ENCODE assay signal across 1 cellular context in the genomic region with DNA sequence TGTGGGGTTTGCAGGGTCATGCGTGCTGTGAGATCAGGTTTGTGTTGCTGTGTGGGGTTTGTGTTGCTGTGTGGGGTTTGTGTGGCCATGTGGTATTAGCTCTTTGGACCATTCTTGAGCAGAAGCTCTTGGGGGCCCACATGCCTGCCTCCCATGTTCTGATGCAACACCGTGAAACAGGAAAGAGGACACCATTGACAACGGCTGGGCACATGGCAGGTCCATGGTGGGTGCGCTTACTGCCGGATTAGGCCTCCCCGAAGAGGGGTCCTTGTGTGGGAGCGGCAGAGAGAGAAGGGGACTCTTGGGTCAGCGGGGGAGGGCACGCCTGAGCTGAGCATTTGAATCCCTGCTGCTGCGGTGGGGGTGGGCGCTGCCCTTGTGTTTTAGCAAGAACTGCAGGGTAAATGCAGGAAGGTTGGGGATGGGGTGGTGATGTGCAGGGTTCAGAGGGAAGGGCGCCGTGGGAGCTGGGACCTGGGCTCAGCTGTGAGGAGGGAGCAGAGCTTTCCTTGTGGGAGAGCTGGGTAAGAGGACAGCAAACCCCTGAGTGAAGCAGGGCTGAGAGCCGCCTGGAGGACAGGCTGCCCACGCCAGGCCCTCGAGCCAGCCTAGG.
TF ChIP-seq lines count a peak whose summit lies in the region.

No MANE protein-coding gene starts in this region.

TF ChIP-seq in K562, 482 proteins besides CTCF, POLR2A, EP300 and RAD21 (continued from another document and continues in another):
- TF ChIP-seq, protein P1, sequence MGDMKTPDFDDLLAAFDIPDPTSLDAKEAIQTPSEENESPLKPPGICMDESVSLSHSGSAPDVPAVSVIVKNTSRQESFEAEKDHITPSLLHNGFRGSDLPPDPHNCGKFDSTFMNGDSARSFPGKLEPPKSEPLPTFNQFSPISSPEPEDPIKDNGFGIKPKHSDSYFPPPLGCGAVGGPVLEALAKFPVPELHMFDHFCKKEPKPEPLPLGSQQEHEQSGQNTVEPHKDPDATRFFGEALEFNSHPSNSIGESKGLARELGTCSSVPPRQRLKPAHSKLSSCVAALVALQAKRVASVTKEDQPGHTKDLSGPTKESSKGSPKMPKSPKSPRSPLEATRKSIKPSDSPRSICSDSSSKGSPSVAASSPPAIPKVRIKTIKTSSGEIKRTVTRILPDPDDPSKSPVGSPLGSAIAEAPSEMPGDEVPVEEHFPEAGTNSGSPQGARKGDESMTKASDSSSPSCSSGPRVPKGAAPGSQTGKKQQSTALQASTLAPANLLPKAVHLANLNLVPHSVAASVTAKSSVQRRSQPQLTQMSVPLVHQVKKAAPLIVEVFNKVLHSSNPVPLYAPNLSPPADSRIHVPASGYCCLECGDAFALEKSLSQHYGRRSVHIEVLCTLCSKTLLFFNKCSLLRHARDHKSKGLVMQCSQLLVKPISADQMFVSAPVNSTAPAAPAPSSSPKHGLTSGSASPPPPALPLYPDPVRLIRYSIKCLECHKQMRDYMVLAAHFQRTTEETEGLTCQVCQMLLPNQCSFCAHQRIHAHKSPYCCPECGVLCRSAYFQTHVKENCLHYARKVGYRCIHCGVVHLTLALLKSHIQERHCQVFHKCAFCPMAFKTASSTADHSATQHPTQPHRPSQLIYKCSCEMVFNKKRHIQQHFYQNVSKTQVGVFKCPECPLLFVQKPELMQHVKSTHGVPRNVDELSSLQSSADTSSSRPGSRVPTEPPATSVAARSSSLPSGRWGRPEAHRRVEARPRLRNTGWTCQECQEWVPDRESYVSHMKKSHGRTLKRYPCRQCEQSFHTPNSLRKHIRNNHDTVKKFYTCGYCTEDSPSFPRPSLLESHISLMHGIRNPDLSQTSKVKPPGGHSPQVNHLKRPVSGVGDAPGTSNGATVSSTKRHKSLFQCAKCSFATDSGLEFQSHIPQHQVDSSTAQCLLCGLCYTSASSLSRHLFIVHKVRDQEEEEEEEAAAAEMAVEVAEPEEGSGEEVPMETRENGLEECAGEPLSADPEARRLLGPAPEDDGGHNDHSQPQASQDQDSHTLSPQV (IDR thresholded peaks at IDR 0.05): peak; percentile 60; the same call in 1 of the 2 replicates
- TF ChIP-seq ZNF584 (CRISPR knock-in tag; IDR thresholded peaks at IDR 0.05; ENCODE audit: low read depth): peak; percentile 84; the same call in 1 of the 2 replicates
- no peak for TF ChIP-seq EWSR1 (IDR thresholded peaks at IDR 0.05; ENCODE audit: borderline replicate concordance, low read depth, partially characterized antibody)
- TF ChIP-seq SMAD4 (CRISPR knock-in tag; conservative IDR thresholded peaks at IDR 0.05): peak; percentile 92
- TF ChIP-seq L3MBTL2 (IDR thresholded peaks at IDR 0.05): peak; percentile 87
- TF ChIP-seq GATAD2A (IDR thresholded peaks at IDR 0.05): no peak
- peak; percentile 85 for TF ChIP-seq CEBPG (CRISPR knock-in tag; IDR thresholded peaks at IDR 0.05)
- TF ChIP-seq CEBPG (tag; conservative IDR thresholded peaks at IDR 0.05 in 1 of 2, IDR thresholded peaks at IDR 0.05 in 1 of 2): peak in 1 of 2 experiments; percentile 73; a peak in 2 of 4 replicates
- peak; percentile 61; the same call in 1 of the 2 replicates for TF ChIP-seq ZNF311 (CRISPR knock-in tag; IDR thresholded peaks at IDR 0.05)
- no peak for TF ChIP-seq NR2C1 (IDR thresholded peaks at IDR 0.05)
- peak; percentile 60 for TF ChIP-seq NR2C1 (tag; IDR thresholded peaks at IDR 0.05)
- TF ChIP-seq NR4A1 (CRISPR knock-in tag; IDR thresholded peaks at IDR 0.05): no peak
- TF ChIP-seq NR4A1 (tag; IDR thresholded peaks at IDR 0.05): 0 out of 2 replicates have a peak, but pooled peaks have one; percentile 21
- TF ChIP-seq POLR2B (IDR thresholded peaks at IDR 0.05; ENCODE audit: low read depth, partially characterized antibody): no peak
- TF ChIP-seq ZNF274 (IDR thresholded peaks at IDR 0.05; ENCODE audit: borderline replicate concordance, low read depth, low read length): no peak
- peak; percentile 63; the same call in 1 of the 2 replicates for TF ChIP-seq ZNF766 (CRISPR knock-in tag; conservative IDR thresholded peaks at IDR 0.05)
- TF ChIP-seq, protein P2, sequence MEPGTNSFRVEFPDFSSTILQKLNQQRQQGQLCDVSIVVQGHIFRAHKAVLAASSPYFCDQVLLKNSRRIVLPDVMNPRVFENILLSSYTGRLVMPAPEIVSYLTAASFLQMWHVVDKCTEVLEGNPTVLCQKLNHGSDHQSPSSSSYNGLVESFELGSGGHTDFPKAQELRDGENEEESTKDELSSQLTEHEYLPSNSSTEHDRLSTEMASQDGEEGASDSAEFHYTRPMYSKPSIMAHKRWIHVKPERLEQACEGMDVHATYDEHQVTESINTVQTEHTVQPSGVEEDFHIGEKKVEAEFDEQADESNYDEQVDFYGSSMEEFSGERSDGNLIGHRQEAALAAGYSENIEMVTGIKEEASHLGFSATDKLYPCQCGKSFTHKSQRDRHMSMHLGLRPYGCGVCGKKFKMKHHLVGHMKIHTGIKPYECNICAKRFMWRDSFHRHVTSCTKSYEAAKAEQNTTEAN (CRISPR knock-in tag; IDR thresholded peaks at IDR 0.05): no peak
- TF ChIP-seq HNRNPUL1 (IDR thresholded peaks at IDR 0.05; ENCODE audit: low read length): no peak
- TF ChIP-seq BRD9 (IDR thresholded peaks at IDR 0.05; ENCODE audit: low read depth, partially characterized antibody): no peak
- TF ChIP-seq ZNF197 (CRISPR knock-in tag; IDR thresholded peaks at IDR 0.05; ENCODE audit: low read depth): peak; percentile 49; the same call in 1 of the 2 replicates
- TF ChIP-seq, protein P3, sequence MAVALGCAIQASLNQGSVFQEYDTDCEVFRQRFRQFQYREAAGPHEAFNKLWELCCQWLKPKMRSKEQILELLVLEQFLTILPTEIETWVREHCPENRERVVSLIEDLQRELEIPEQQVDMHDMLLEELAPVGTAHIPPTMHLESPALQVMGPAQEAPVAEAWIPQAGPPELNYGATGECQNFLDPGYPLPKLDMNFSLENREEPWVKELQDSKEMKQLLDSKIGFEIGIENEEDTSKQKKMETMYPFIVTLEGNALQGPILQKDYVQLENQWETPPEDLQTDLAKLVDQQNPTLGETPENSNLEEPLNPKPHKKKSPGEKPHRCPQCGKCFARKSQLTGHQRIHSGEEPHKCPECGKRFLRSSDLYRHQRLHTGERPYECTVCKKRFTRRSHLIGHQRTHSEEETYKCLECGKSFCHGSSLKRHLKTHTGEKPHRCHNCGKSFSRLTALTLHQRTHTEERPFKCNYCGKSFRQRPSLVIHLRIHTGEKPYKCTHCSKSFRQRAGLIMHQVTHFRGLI (CRISPR knock-in tag; IDR thresholded peaks at IDR 0.05): peak; percentile 37; the same call in 1 of the 2 replicates
- TF ChIP-seq MYC (IDR thresholded peaks at IDR 0.05; ENCODE audit: low read depth, low read length): peak; percentile 83
- peak; percentile 57; the same call in 1 of the 2 replicates for TF ChIP-seq MYC (CRISPR knock-in tag; IDR thresholded peaks at IDR 0.05; ENCODE audit: borderline replicate concordance, low read depth)
- TF ChIP-seq POLR2AphosphoS2 (IDR thresholded peaks at IDR 0.05; ENCODE audit: low read length): no peak
- no peak for TF ChIP-seq ESRRB (CRISPR knock-in tag; IDR thresholded peaks at IDR 0.05; ENCODE audit: borderline replicate concordance)
- TF ChIP-seq KLF16 (IDR thresholded peaks at IDR 0.05): no peak
- TF ChIP-seq ZFP30 (CRISPR knock-in tag; IDR thresholded peaks at IDR 0.05; ENCODE audit: borderline replicate concordance): no peak
- TF ChIP-seq CXXC5 (CRISPR knock-in tag; IDR thresholded peaks at IDR 0.05): peak; percentile 67
- no peak for TF ChIP-seq TAL1 (IDR thresholded peaks at IDR 0.05)
- no peak for TF ChIP-seq ARNT (IDR thresholded peaks at IDR 0.05)
- no peak for TF ChIP-seq TEAD4 (IDR thresholded peaks at IDR 0.05; ENCODE audit: low read length)
- TF ChIP-seq TEAD4 (CRISPR knock-in tag; IDR thresholded peaks at IDR 0.05; ENCODE audit: borderline replicate concordance): no peak
- no peak for TF ChIP-seq NCOR1 (IDR thresholded peaks at IDR 0.05)
- TF ChIP-seq, protein P4, sequence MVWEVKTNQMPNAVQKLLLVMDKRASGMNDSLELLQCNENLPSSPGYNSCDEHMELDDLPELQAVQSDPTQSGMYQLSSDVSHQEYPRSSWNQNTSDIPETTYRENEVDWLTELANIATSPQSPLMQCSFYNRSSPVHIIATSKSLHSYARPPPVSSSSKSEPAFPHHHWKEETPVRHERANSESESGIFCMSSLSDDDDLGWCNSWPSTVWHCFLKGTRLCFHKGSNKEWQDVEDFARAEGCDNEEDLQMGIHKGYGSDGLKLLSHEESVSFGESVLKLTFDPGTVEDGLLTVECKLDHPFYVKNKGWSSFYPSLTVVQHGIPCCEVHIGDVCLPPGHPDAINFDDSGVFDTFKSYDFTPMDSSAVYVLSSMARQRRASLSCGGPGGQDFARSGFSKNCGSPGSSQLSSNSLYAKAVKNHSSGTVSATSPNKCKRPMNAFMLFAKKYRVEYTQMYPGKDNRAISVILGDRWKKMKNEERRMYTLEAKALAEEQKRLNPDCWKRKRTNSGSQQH (CRISPR knock-in tag; IDR thresholded peaks at IDR 0.05): no peak; the same call in 1 of the 2 replicates
- TF ChIP-seq, protein P5, sequence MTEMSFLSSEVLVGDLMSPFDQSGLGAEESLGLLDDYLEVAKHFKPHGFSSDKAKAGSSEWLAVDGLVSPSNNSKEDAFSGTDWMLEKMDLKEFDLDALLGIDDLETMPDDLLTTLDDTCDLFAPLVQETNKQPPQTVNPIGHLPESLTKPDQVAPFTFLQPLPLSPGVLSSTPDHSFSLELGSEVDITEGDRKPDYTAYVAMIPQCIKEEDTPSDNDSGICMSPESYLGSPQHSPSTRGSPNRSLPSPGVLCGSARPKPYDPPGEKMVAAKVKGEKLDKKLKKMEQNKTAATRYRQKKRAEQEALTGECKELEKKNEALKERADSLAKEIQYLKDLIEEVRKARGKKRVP (CRISPR knock-in tag; IDR thresholded peaks at IDR 0.05): peak; percentile 78
- 0 out of 2 replicates have a peak, but pooled peaks have one; percentile 21 for TF ChIP-seq KLF6 (CRISPR knock-in tag; IDR thresholded peaks at IDR 0.05; ENCODE audit: borderline replicate concordance)
- TF ChIP-seq, protein P6, sequence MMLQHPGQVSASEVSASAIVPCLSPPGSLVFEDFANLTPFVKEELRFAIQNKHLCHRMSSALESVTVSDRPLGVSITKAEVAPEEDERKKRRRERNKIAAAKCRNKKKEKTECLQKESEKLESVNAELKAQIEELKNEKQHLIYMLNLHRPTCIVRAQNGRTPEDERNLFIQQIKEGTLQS (IDR thresholded peaks at IDR 0.05): peak; percentile 33; the same call in 1 of the 2 replicates
- TF ChIP-seq, protein P6 (CRISPR knock-in tag; conservative IDR thresholded peaks at IDR 0.05): no peak
